Comparison of ENCODE assay signal across 8 cellular contexts in genomic region chr20:49712918-49713778, GRCh38. TPM values are rescaled to one million over a fixed set of nuclear protein-coding genes. Genes with fewer than 3 reads are reported as not detected.
DNase-seq lines count a peak whose midpoint lies in the region; ATAC-seq and TF ChIP-seq lines count a peak whose summit lies in the region.

No MANE protein-coding gene starts in this region.

- no peak overlapping the region for H3T11ph ChIP-seq in H9 (ENCODE audit: low read length)

- no peak overlapping the region for H2BK15ac ChIP-seq in H9 (ENCODE audit: low read depth, low read length)

- no peak overlapping the region for H2BK120ac ChIP-seq in H9 (ENCODE audit: low read depth, low read length, poor library complexity, severe bottlenecking)

- H3K4me2 ChIP-seq in H9 (ENCODE audit: insufficient read depth, insufficient read length, low read length): peak overlapping the region; percentile 89
- H3K4me2 ChIP-seq in MM.1S (ENCODE audit: low read depth, low read length): peak overlapping the region; percentile 88

- H3F3A ChIP-seq in MM.1S (ENCODE audit: insufficient read depth, low read length): no peaks in the 10 kb centered on the region

- H2BK20ac ChIP-seq in H9 (ENCODE audit: low read depth, low read length, poor library complexity, severe bottlenecking): no peak overlapping the region

- H3K36me3 ChIP-seq in MM.1S (replicated peaks; ENCODE audit: insufficient read depth, low read length): no peaks in the 10 kb centered on the region
- no peaks in the 10 kb centered on the region for H3K36me3 ChIP-seq in esophagus (ENCODE audit: control insufficient read depth in 2 of 2, insufficient read depth in 2 of 2, low read length in 1 of 2)

- H3K27ac Mint-ChIP-seq in H9: peak overlapping the region; percentile 95 to 99 (median 97)
- peak overlapping the region in 5 of 6 donors; percentile 28 to 92 (median 85) for H3K27ac Mint-ChIP-seq in naive B cell

- H3K4me3 ChIP-seq in MM.1S (ENCODE audit: low read length) (peak overlapping the region; percentile 91), esophagus (ENCODE audit: low read depth in 1 of 2, low read length in 2 of 2) (peak overlapping the region; percentile 92 to 99)

- no peak overlapping the region for H2BK12ac ChIP-seq in H9 (ENCODE audit: insufficient read length, low read depth, low read length)

- no CpG with 5 or more reads among the region's 78 CpGs for WGBS in H9 (ENCODE audit: extremely low coverage, insufficient read length, low lambda C conversion rate)
- WGBS in esophagus, 2 donors: 1% methylated on average over 55 to 78 of the region's 78 CpGs

- H4K20me1 ChIP-seq in H9 (ENCODE audit: control insufficient read depth, insufficient read depth, insufficient read length): no peaks in the 10 kb centered on the region
- no peaks in the 10 kb centered on the region for H4K20me1 ChIP-seq in MM.1S (ENCODE audit: insufficient read depth, low read length)

- peak overlapping the region; percentile 91 for H3K14ac ChIP-seq in H9 (ENCODE audit: insufficient read depth, low read length)

- no peak overlapping the region for H2AK5ac ChIP-seq in H9 (ENCODE audit: insufficient read length, low read length)

- H4K5ac ChIP-seq in H9 (ENCODE audit: insufficient read length, low read depth, low read length): no peak overlapping the region

- H3K9me3 ChIP-seq in H9 (ENCODE audit: control insufficient read depth, low read depth, low read length) (no peaks in the 10 kb centered on the region), MM.1S (replicated peaks; ENCODE audit: insufficient read depth, low read length) (no peaks in the 10 kb centered on the region), esophagus (ENCODE audit: control insufficient read depth in 2 of 2, insufficient read depth in 1 of 2, low read depth in 1 of 2, low read length in 1 of 2) (no peaks in the 10 kb centered on the region)

- H3K27ac ChIP-seq in H9 (ENCODE audit: insufficient read length, low read depth, low read length): no peak overlapping the region
- H3K27ac ChIP-seq in MM.1S (ENCODE audit: low read length): no peak overlapping the region
- peak overlapping the region; percentile 94 to 95 for H3K27ac ChIP-seq in esophagus (ENCODE audit: low read depth in 2 of 2, low read length in 1 of 2)

- peak overlapping the region; percentile 40 for H3K56ac ChIP-seq in H9 (ENCODE audit: insufficient read length, low read depth, low read length)

- H4K8ac ChIP-seq in H9 (replicated peaks; ENCODE audit: insufficient read length, low read depth, low read length): no peak overlapping the region

- H3K18ac ChIP-seq in H9 (ENCODE audit: insufficient read length, low read depth, low read length): peak overlapping the region; percentile 81

- peaks cover 33% of the 10 kb centered on the region; the same call in 1 of the 2 replicates for H3K79me2 ChIP-seq in H9 (ENCODE audit: insufficient read depth, low read length)
- peaks cover 52% of the 10 kb centered on the region for H3K79me2 ChIP-seq in MM.1S (ENCODE audit: low read length)

- H3K4ac ChIP-seq in H9 (ENCODE audit: low read depth, low read length): no peak overlapping the region; the same call in 1 of the 2 replicates

- no peaks in the 10 kb centered on the region for H3K79me1 ChIP-seq in H9 (ENCODE audit: insufficient read depth, low read depth, low read length, poor library complexity, severe bottlenecking)

- H3K23ac ChIP-seq in H9 (ENCODE audit: insufficient read length, low read depth, low read length): no peak overlapping the region

- peaks cover 43 to 46% of the 10 kb centered on the region in 2 experiments for H3K4me1 Mint-ChIP-seq in H9
- peaks cover 27 to 41% (median 36%) of the 10 kb centered on the region in 3 donors for H3K4me1 Mint-ChIP-seq in naive B cell

- DNase-seq in GM10266 (ENCODE audit: extremely low spot score) (peak; percentile 58), H9 (peak; percentile 41), MM.1S (peak; percentile 27), naive B cell (peak; percentile 6), ureter (ENCODE audit: low spot score) (peak; percentile 53), DMS114 treated with DMSO at 0.1 percent for 48 hours (lab: John Stamatoyannopoulos, UW; ENCODE audit: unreplicated experiment) (no peak)
- DNase-seq in activated CD4-positive, alpha-beta T cell treated with anti-CD3 and anti-CD28 coated beads, Interleukin-2, amount 50 U/mL, for 4 hours: peak; percentile 11 to 15

- TF ChIP-seq CTCF in GM10266 (IDR thresholded peaks at IDR 0.05; ENCODE audit: control insufficient read depth, insufficient read depth, low read depth, missing control alignments) (no peak), H9 (conservative IDR thresholded peaks at IDR 0.05) (no peak), MM.1S (IDR thresholded peaks at IDR 0.05; ENCODE audit: low read length) (no peak)

- no peak overlapping the region for H2BK5ac ChIP-seq in H9 (ENCODE audit: insufficient read length, low read length)

- H3K27me3 Mint-ChIP-seq in H9 (ENCODE audit: low read depth) (no peaks in the 10 kb centered on the region), naive B cell (no peaks in the 10 kb centered on the region)

- H3K9me2 ChIP-seq in MM.1S (replicated peaks; ENCODE audit: insufficient read depth, low read length): no peaks in the 10 kb centered on the region

- H3K23me2 ChIP-seq in H9 (ENCODE audit: insufficient read length, low read depth, low read length, poor library complexity, severe bottlenecking): no peaks in the 10 kb centered on the region

- H2AFZ ChIP-seq in H9 (ENCODE audit: low read length): no peak overlapping the region
- peak overlapping the region; percentile 92 for H2AFZ ChIP-seq in MM.1S (ENCODE audit: low read length)

- H3K36me3 Mint-ChIP-seq in H9 (ENCODE audit: insufficient read depth in 1 of 3, low read depth in 3 of 3) (peaks cover 0 to 17% (median 5%) of the 10 kb centered on the region in 3 experiments; a peak in 5 of 7 replicates), naive B cell (no peaks in the 10 kb centered on the region)

- H3K9me3 Mint-ChIP-seq in H9 (no peaks in the 10 kb centered on the region), naive B cell (no peaks in the 10 kb centered on the region)

- H3K4me3 Mint-ChIP-seq in H9: peak overlapping the region; percentile 94 to 98
- peak overlapping the region; percentile 79 to 94 (median 88) for H3K4me3 Mint-ChIP-seq in naive B cell

- no peak overlapping the region for H4K91ac ChIP-seq in H9 (ENCODE audit: insufficient read length, low read depth, low read length)

- no peaks in the 10 kb centered on the region for H3K27me3 ChIP-seq in H9 (ENCODE audit: insufficient read depth, low read length)
- no peaks in the 10 kb centered on the region for H3K27me3 ChIP-seq in MM.1S (replicated peaks; ENCODE audit: insufficient read depth, low read length)
- H3K27me3 ChIP-seq in esophagus (ENCODE audit: control insufficient read depth in 1 of 2, insufficient read depth in 2 of 2, low read length in 2 of 2): no peaks in the 10 kb centered on the region

- no peaks in the 10 kb centered on the region; the same call in 1 of the 2 replicates for H3K4me1 ChIP-seq in H9 (ENCODE audit: insufficient read depth, low read length)
- peaks cover 13% of the 10 kb centered on the region for H3K4me1 ChIP-seq in MM.1S (ENCODE audit: low read length)
- H3K4me1 ChIP-seq in esophagus (ENCODE audit: control insufficient read depth in 2 of 2, insufficient read depth in 2 of 2, low read length in 1 of 2): peaks cover 0 to 2% of the 10 kb centered on the region in 2 donors

- ATAC-seq in naive B cell (ENCODE audit: low read depth in 2 of 2): peak; percentile 68 to 70

- H3K9ac ChIP-seq in H9 (ENCODE audit: extremely low read depth, insufficient read length, low read length) (peak overlapping the region; percentile 92), MM.1S (ENCODE audit: low read length) (peak overlapping the region; percentile 80)

RNA-seq across cellular contexts. Expression of gene B4GALT5, which starts 0.5 kb away (rescaled TPM):
- total RNA-seq in H9 (2021): 75.9 and 77.0 TPM in 2 replicates
- polyA plus RNA-seq in esophagus: 10 to 100 TPM; 17.9 to 28.3 TPM
- under 1 TPM in 5 of 6 donors, not detected in 1; 0.60 to 0.87 (median 0.71) TPM for polyA plus RNA-seq in naive B cell (ENCODE audit: low read depth in 6 of 6)
- 40.9 TPM for total RNA-seq in ureter

Comparison
In these comparisons a context has a peak if more than half of its experiments do, and no peak if none do; other contexts are left out.
1. H3K27ac ChIP-seq: peak in esophagus (2 of 2); none in H9 (single experiment) and MM.1S (single experiment).